9 cellular contexts compared by ENCODE assay signal in genomic region chr1:101996830-101997485, GRCh38. TPM values are rescaled to one million over a fixed set of nuclear protein-coding genes. Genes with fewer than 3 reads are reported as not detected.
A peak's percentile ranks its signal among the peaks of the same experiment; 100 is the strongest.
DNase-seq lines count a peak whose midpoint lies in the region; ATAC-seq and TF ChIP-seq lines count a peak whose summit lies in the region.
"Had no signal": no experiment of that assay in that cellular context is flagged by ENCODE, and none has a peak within 500 bp of the region (broad histone marks: within the 10 kb centered on the region; RNA-seq: fewer than 3 reads in every experiment).

OLFM3 (minus strand) TSS chr1:101996926.

- peak within 1 kb of the TSS; percentile 30 for H3K27ac ChIP-seq in caudate nucleus (ENCODE audit: low read depth, low read length)
- H3K27ac ChIP-seq in Karpas-422 (ENCODE audit: low read length) = no peak within 1 kb of the TSS
- H3K27ac ChIP-seq: ovary had no signal

- no peaks in the 10 kb centered on the region for H3K79me2 ChIP-seq in Karpas-422 (ENCODE audit: low read length)

- no peaks in the 10 kb centered on the region for H3K27me3 ChIP-seq in Karpas-422 (ENCODE audit: low read length)
- H3K27me3 ChIP-seq: ovary had no signal

- ATAC-seq in HG03460 (IDR thresholded peaks at IDR 0.05; ENCODE audit: unreplicated experiment) = no peak
- ATAC-seq in GM18511 (IDR thresholded peaks at IDR 0.05; ENCODE audit: unreplicated experiment) = no peak

- no peak within 1 kb of the TSS for H3K4me3 ChIP-seq in GM12865 (ENCODE audit: low read depth, low read length)
- no peak within 1 kb of the TSS for H3K4me3 ChIP-seq in Karpas-422 (ENCODE audit: low read length)
- H3K4me3 ChIP-seq: ovary had no signal

- peak within 1 kb of the TSS; percentile 78 for H3K4me3 Mint-ChIP-seq in nephron progenitor cell

- H3K27ac Mint-ChIP-seq in nephron progenitor cell = no peak within 1 kb of the TSS

- peaks cover 15% of the 10 kb centered on the region for H3K4me1 Mint-ChIP-seq in nephron progenitor cell

- peaks cover 41% of the 10 kb centered on the region for H3K27me3 Mint-ChIP-seq in nephron progenitor cell (ENCODE audit: low read depth, poor library complexity)

- DNase-seq in GM12865 (ENCODE audit: low read depth) (peak; percentile 5), NCI-H1048 (lab: John Stamatoyannopoulos, UW) (peak; percentile 47), caudate nucleus (lab: John Stamatoyannopoulos, UW) (peak in 44 of 61 donors; percentile 2 to 59 (median 24)), nephron progenitor cell (peak; percentile 86), Karpas-422 (no peak), NCI-H187 treated with DMSO at 0.1 percent for 48 hours (lab: John Stamatoyannopoulos, UW) (no peak)

- TF ChIP-seq CTCF in GM12865 (IDR thresholded peaks at IDR 0.05; ENCODE audit: insufficient read depth, low read depth, low read length, missing control alignments) (no peak), nephron progenitor cell (IDR thresholded peaks at IDR 0.05) (no peak)

- H3K9me3 Mint-ChIP-seq in nephron progenitor cell = no peaks in the 10 kb centered on the region

- H3K9ac ChIP-seq in Karpas-422 (ENCODE audit: low read length) = no peak within 1 kb of the TSS

- H3K9me3 ChIP-seq in Karpas-422 (ENCODE audit: low read length) = no peaks in the 10 kb centered on the region
- H3K9me3 ChIP-seq: ovary had no signal

- H2AFZ ChIP-seq in Karpas-422 (ENCODE audit: low read length) = no peak within 1 kb of the TSS

- H3K4me2 ChIP-seq in Karpas-422 (ENCODE audit: low read depth, low read length, poor library complexity, severe bottlenecking) = no peak within 1 kb of the TSS

- H3K9me2 ChIP-seq in Karpas-422 (replicated peaks; ENCODE audit: insufficient read depth, low read length) = no peaks in the 10 kb centered on the region

- H3K4me1 ChIP-seq in Karpas-422 (ENCODE audit: low read length) = no peaks in the 10 kb centered on the region

- H4K20me1 ChIP-seq in Karpas-422 (ENCODE audit: insufficient read depth, low read depth, low read length) = no peaks in the 10 kb centered on the region

- no peaks in the 10 kb centered on the region for H3K36me3 Mint-ChIP-seq in nephron progenitor cell (ENCODE audit: low read depth)

- no peaks in the 10 kb centered on the region for H3K36me3 ChIP-seq in Karpas-422 (ENCODE audit: insufficient read depth, low read length)
- H3K36me3 ChIP-seq: ovary had no signal

RNA-seq across cellular contexts. Expression of gene OLFM3, which starts in this region (rescaled TPM):
- not detected in 2 replicates for total RNA-seq in Karpas-422 (2014; rRNA removed; shearing (Covaris generic); ENCODE audit: low replicate concordance)

Comparison
In these comparisons a context has a peak if more than half of its experiments do, and no peak if none do; other contexts are left out.
1. DNase-seq: peak in GM12865 (single experiment), NCI-H1048 (single experiment), caudate nucleus (44 of 61) and nephron progenitor cell (single experiment); none in Karpas-422 (single experiment) and NCI-H187 treated with DMSO at 0.1 percent for 48 hours (single experiment).